ENCODE assay signal across 8 cellular contexts in the genomic region with DNA sequence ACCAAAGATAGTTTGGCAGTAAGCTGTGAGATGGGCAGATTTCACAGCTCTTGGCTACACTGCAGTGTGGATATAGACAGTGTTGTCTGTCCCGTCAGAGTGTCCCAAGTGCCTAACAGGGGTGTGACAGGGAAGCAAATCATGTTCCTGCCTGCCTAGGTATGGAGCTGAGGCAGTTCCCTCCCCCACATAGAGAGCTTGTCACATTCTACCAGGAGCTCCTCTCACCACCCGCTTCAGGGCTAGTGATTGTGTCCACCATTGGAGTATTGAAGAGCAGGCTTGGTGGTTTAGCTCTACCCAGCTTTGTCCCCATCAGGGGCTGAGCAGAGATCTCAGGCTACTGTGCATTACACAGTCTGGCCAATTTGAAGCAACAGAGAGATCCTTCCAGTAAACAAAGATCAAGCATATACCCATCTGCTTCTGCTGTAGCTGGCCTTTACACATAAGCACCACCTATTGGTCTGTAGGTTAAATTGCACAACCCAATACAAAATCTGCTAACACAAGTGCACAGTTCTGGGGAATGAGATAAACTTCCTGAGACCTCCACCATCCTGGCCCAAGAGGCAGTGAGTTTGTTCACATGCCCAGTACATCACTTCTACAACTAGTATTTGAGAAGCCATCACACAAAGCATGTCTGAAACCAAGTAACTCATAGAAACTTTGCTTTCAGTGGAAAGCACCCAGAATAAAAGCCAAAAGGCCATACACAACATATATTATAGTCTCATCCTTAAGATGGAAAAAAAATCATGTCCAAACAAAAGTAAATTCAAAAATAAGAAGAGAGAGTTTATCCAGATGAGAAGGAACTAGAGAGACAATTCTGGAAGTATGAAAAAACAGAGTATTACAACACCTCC.
A peak's percentile ranks its signal among the peaks of the same experiment; 100 is the strongest.
DNase-seq lines count a peak whose midpoint lies in the region; ATAC-seq and TF ChIP-seq lines count a peak whose summit lies in the region.

No MANE protein-coding gene starts in this region.

- peak; percentile 92 for ATAC-seq in CD8-positive, alpha-beta T cell
- ATAC-seq in GM18868 (IDR thresholded peaks at IDR 0.05; ENCODE audit: unreplicated experiment), result peak; percentile 52
- ATAC-seq in T-cell (replicated peaks in 1 of 4), result peak; percentile 85 to 93 (median 90)
- ATAC-seq in left ventricle myocardium superior, result peak; percentile 40
- no peak for ATAC-seq in HG02970 (IDR thresholded peaks at IDR 0.05; ENCODE audit: low FRiP score, unreplicated experiment)
- no peak for ATAC-seq in HG03097 (IDR thresholded peaks at IDR 0.05; ENCODE audit: low FRiP score, unreplicated experiment)
- no peak for ATAC-seq in HG02973 (IDR thresholded peaks at IDR 0.05; ENCODE audit: unreplicated experiment)

- no peak overlapping the region for H3K4me3 Mint-ChIP-seq in CD8-positive, alpha-beta T cell
- H3K4me3 Mint-ChIP-seq in T-cell, result no peak overlapping the region

- peaks cover 39% of the 10 kb centered on the region for H3K36me3 Mint-ChIP-seq in CD8-positive, alpha-beta T cell
- H3K36me3 Mint-ChIP-seq in T-cell, result peaks cover 37% of the 10 kb centered on the region

- H3K9me3 ChIP-seq in CD8-positive, alpha-beta T cell (ENCODE audit: low read length), result no peaks in the 10 kb centered on the region

- H3K27me3 ChIP-seq in CD8-positive, alpha-beta T cell (ENCODE audit: insufficient read depth, low read length), result no peaks in the 10 kb centered on the region

- TF ChIP-seq CTCF in CD8-positive, alpha-beta T cell (IDR thresholded peaks at IDR 0.05), result peak; percentile 55

- peak in 2 of 7 experiments; percentile 5 to 52 for DNase-seq in CD8-positive, alpha-beta T cell
- peak; percentile 25 for DNase-seq in HuH-7 (ENCODE audit: low spot score)
- DNase-seq in T-cell, result peak in 3 of 34 experiments; percentile 2 to 11 (median 6)
- DNase-seq in left ventricle myocardium superior, result no peak

- H3K4me1 ChIP-seq in CD8-positive, alpha-beta T cell (ENCODE audit: insufficient read depth, low read length), result peaks cover 5% of the 10 kb centered on the region

- H3K27ac Mint-ChIP-seq in CD8-positive, alpha-beta T cell, result peak overlapping the region; percentile 58
- H3K27ac Mint-ChIP-seq in T-cell, result peak overlapping the region; percentile 76 to 80

- POLR2A ChIA-PET in CD8-positive, alpha-beta T cell (lab: Charles Lee), result interaction anchor here (0.9 to 1.7 kb wide), 3 partner anchors 67 to 153 kb away, joined by 3 to 10 read pairs (median 3); a partner anchor contains a TSS
- POLR2A ChIA-PET in T-cell (lab: Charles Lee), result interaction anchor here in 1 of 2 donors (0.6 kb wide), 1 partner anchor 355 kb away, joined by 4 read pairs; no protein-coding TSS in a partner anchor

- intact Hi-C loops in CD8-positive, alpha-beta T cell (cut with DNase I, micrococcal nuclease), result loop anchor here (1.0 to 10.0 kb wide), 7 partner anchors 15 to 441 kb away; no protein-coding TSS in a partner anchor
- intact Hi-C loops in left ventricle myocardium superior (cut with micrococcal nuclease), result no loop called here

- CTCF ChIA-PET in CD8-positive, alpha-beta T cell (lab: Charles Lee), result interaction anchor here (0.6 to 2.8 kb wide), 11 partner anchors 9 to 437 kb away, joined by 3 to 19 read pairs (median 3); no protein-coding TSS in a partner anchor
- CTCF ChIA-PET in T-cell (lab: Charles Lee), result interaction anchor here (0.7 to 1.8 kb wide), 20 partner anchors 11 to 440 kb away, joined by 3 to 25 read pairs (median 4); no protein-coding TSS in a partner anchor

- H3K27ac ChIP-seq in CD8-positive, alpha-beta T cell (ENCODE audit: low read depth, low read length), result no peak overlapping the region

- no peaks in the 10 kb centered on the region for H3K27me3 Mint-ChIP-seq in CD8-positive, alpha-beta T cell (ENCODE audit: low read depth)
- H3K27me3 Mint-ChIP-seq in T-cell, result no peaks in the 10 kb centered on the region

- H3K9me3 Mint-ChIP-seq in CD8-positive, alpha-beta T cell, result peaks cover 8% of the 10 kb centered on the region
- peaks cover 0 to 4% (median 0%) of the 10 kb centered on the region in 3 donors for H3K9me3 Mint-ChIP-seq in T-cell

- H3K36me3 ChIP-seq in CD8-positive, alpha-beta T cell (ENCODE audit: insufficient read depth, low read length), result no peaks in the 10 kb centered on the region

- peaks cover 26% of the 10 kb centered on the region for H3K4me1 Mint-ChIP-seq in CD8-positive, alpha-beta T cell (ENCODE audit: low read depth)
- peaks cover 13 to 32% (median 24%) of the 10 kb centered on the region in 3 donors for H3K4me1 Mint-ChIP-seq in T-cell

- no peak overlapping the region for H3K4me3 ChIP-seq in CD8-positive, alpha-beta T cell (ENCODE audit: low read depth, low read length)

Comparison
In these comparisons a context has a peak if more than half of its experiments do, and no peak if none do; other contexts are left out.
1. ATAC-seq: peak in CD8-positive, alpha-beta T cell (single experiment), GM18868 (single experiment), T-cell (4 of 4) and left ventricle myocardium superior (single experiment); none in HG02970 (single experiment), HG03097 (single experiment) and HG02973 (single experiment).